ENCODE assay signal across 34 cellular contexts in the genomic region with DNA sequence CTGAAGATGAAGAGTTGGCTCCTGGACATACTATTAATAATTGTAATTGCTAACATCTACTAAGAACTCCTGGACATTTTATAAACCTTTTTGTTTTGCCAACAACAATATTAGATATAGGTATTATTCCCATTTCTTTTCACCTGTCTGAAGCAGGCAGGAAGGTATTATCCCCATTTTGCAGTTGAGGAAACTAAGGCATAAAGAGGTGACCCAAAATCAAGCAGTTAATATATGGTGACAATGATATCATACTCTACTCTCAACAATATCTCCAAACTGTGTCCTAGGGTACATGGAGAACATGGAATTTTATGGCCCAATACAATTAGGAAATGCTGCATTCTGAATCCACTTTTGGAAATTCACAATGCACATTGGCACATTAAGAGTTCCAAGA. TPM values are rescaled to one million over a fixed set of nuclear protein-coding genes. Genes with fewer than 3 reads are reported as not detected.
DNase-seq lines count a peak whose midpoint lies in the region; ATAC-seq, FAIRE-seq and TF ChIP-seq lines count a peak whose summit lies in the region.
"Had no signal": no experiment of that assay in that cellular context is flagged by ENCODE, and none has a peak within 500 bp of the region (broad histone marks: within the 10 kb centered on the region; RNA-seq: fewer than 3 reads in every experiment).

No MANE protein-coding gene starts in this region.

- H4K12ac ChIP-seq in trophoblast cell (ENCODE audit: low read depth, low read length) = no peak overlapping the region

- FAIRE-seq in K562 (lab: Jason Lieb, UNC) = no peak
- FAIRE-seq: GM12892, keratinocyte, urothelium cell line had no signal

- no peak overlapping the region for H3K4me3 Mint-ChIP-seq in T-helper 1 cell treated with Interleukin-12 subunit alpha and Interleukin-12 subunit beta and Interleukin-4 antibody, amounts not matched to agents 30 μg/mL and 1 μg/mL, for 36 hours
- H3K4me3 Mint-ChIP-seq: dendritic cell treated with granulocyte-macrophage colony-stimulating factor and Interleukin-4, amounts not matched to agents 40 ng/mL and 50 ng/mL, for 4 days had no signal

- peak overlapping the region; percentile 100 for H2AFZ ChIP-seq in HCT116 (ENCODE audit: low read depth, low read length, poor library complexity, severe bottlenecking)
- peak overlapping the region; percentile 89; the same call in 1 of the 2 replicates for H2AFZ ChIP-seq in K562 (ENCODE audit: low read depth, low read length)
- no peak overlapping the region for H2AFZ ChIP-seq in trophoblast cell (ENCODE audit: insufficient read depth, low read length, poor library complexity)

- H4K91ac ChIP-seq in trophoblast cell (ENCODE audit: low read depth, low read length) = no peak overlapping the region

- no peak overlapping the region for H2BK5ac ChIP-seq in trophoblast cell (ENCODE audit: low read depth, low read length, poor library complexity)

- H3K4me1 Mint-ChIP-seq in T-helper 1 cell treated with Interleukin-12 subunit alpha and Interleukin-12 subunit beta and Interleukin-4 antibody, amounts not matched to agents 30 μg/mL and 1 μg/mL, for 36 hours (ENCODE audit: low read depth) = peaks cover 34% of the 10 kb centered on the region

- POLR2A ChIA-PET in A673 (lab: Charles Lee; ENCODE audit: low non-redundant PET) = interaction anchor here (0.5 kb wide), 1 partner anchor 44 kb away, joined by 8 read pairs; no protein-coding TSS in a partner anchor
- POLR2A ChIA-PET in HCT116 (lab: Charles Lee) = no interaction called here
- POLR2A ChIA-PET in K562 (lab: Yijun Ruan, JAX) = interaction anchor here (1.3 to 3.3 kb wide), 3 partner anchors 10 to 17 kb away, joined by 3 to 12 read pairs (median 4); no protein-coding TSS in a partner anchor

- CTCF ChIA-PET in A673 (lab: Charles Lee) = no interaction called here
- CTCF ChIA-PET in HCT116 (lab: Charles Lee) = no interaction called here
- CTCF ChIA-PET in K562 (lab: Yijun Ruan, JAX; ENCODE audit: low intra/inter-chr PET ratio) = interaction anchor here (0.6 kb wide), 1 partner anchor 696 kb away, joined by 3 read pairs; no protein-coding TSS in a partner anchor

- H3K79me2 ChIP-seq in HCT116 (ENCODE audit: insufficient read depth, low read length) (no peaks in the 10 kb centered on the region), K562 (ENCODE audit: control insufficient read depth, insufficient read depth, low read length) (peaks cover 24% of the 10 kb centered on the region), trophoblast cell (ENCODE audit: control insufficient read depth, insufficient read depth, low read length, poor library complexity) (peaks cover 4% of the 10 kb centered on the region)

- H3K4me3 ChIP-seq in A673 (ENCODE audit: low read depth, low read length, poor library complexity, severe bottlenecking) (no peak overlapping the region), HCT116 (replicated peaks in 1 of 2; ENCODE audit: low read depth in 1 of 2, low read length in 2 of 2) (no peak overlapping the region), K562 (no peak overlapping the region), gastrocnemius medialis (no peak overlapping the region), MG63 (no peak overlapping the region), trophoblast cell (ENCODE audit: low read depth, low read length) (no peak overlapping the region)
- H3K4me3 ChIP-seq: prostate gland, right lobe of liver had no signal

- H3K36me3 ChIP-seq in A673 (ENCODE audit: insufficient read depth, low read length, poor library complexity, severe bottlenecking) (peaks cover 29% of the 10 kb centered on the region), HCT116 (ENCODE audit: control insufficient read depth in 1 of 2, insufficient read depth in 2 of 2, low read length in 2 of 2) (no peaks in the 10 kb centered on the region), K562 (ENCODE audit: control insufficient read depth, insufficient read depth, low read length) (no peaks in the 10 kb centered on the region), gastrocnemius medialis (no peaks in the 10 kb centered on the region), MG63 (no peaks in the 10 kb centered on the region), trophoblast cell (ENCODE audit: control insufficient read depth in 1 of 2, insufficient read depth in 2 of 2, low read length in 2 of 2) (no peaks in the 10 kb centered on the region)
- H3K36me3 ChIP-seq: esophagus muscularis mucosa, prostate gland, right lobe of liver, spleen, WERI-Rb-1 had no signal

- H3K27me3 ChIP-seq in A673 (replicated peaks; ENCODE audit: insufficient read depth, low read depth, low read length, poor library complexity) (no peaks in the 10 kb centered on the region), HCT116 (ENCODE audit: insufficient read depth, low read length) (no peaks in the 10 kb centered on the region), K562 (ENCODE audit: control insufficient read depth in 2 of 2, insufficient read depth in 2 of 2, low read length in 2 of 2) (no peaks in the 10 kb centered on the region), gastrocnemius medialis (no peaks in the 10 kb centered on the region), MG63 (no peaks in the 10 kb centered on the region), trophoblast cell (ENCODE audit: insufficient read depth, low read length) (no peaks in the 10 kb centered on the region)
- H3K27me3 ChIP-seq: esophagus muscularis mucosa, right lobe of liver, spleen had no signal

- no peak for TF ChIP-seq CTCF in A673 (conservative IDR thresholded peaks at IDR 0.05; ENCODE audit: low read depth, low read length)
- TF ChIP-seq CTCF in HCT116 (IDR thresholded peaks at IDR 0.05 in 2 of 3, conservative IDR thresholded peaks at IDR 0.05 in 1 of 3; ENCODE audit: borderline replicate concordance in 1 of 3, insufficient read depth in 1 of 3, low read depth in 2 of 3, low read length in 2 of 3) = no peak
- no peak for TF ChIP-seq CTCF in K562 (IDR thresholded peaks at IDR 0.05 in 2 of 3, conservative IDR thresholded peaks at IDR 0.05 in 1 of 3; ENCODE audit: insufficient read depth in 2 of 3, low read depth in 1 of 3, low read length in 3 of 3)
- no peak for TF ChIP-seq CTCF in gastrocnemius medialis (IDR thresholded peaks at IDR 0.05 in 4 of 5, conservative IDR thresholded peaks at IDR 0.05 in 1 of 5)

- H3K4me1 ChIP-seq in A673 (ENCODE audit: insufficient read depth, low read length, poor library complexity, severe bottlenecking) (peaks cover 39% of the 10 kb centered on the region), HCT116 (ENCODE audit: control insufficient read depth in 1 of 2, insufficient read depth in 2 of 2, low read length in 2 of 2) (peaks cover 7 to 20% of the 10 kb centered on the region in 2 experiments; a peak in 3 of 4 replicates), K562 (replicated peaks in 1 of 2; ENCODE audit: control insufficient read depth in 2 of 2, insufficient read depth in 2 of 2, low read length in 2 of 2) (peaks cover 14 to 21% of the 10 kb centered on the region in 2 experiments; a peak in 4 of 5 replicates), gastrocnemius medialis (no peaks in the 10 kb centered on the region), trophoblast cell (ENCODE audit: control insufficient read depth in 1 of 2, insufficient read depth in 2 of 2, low read length in 2 of 2) (no peaks in the 10 kb centered on the region)
- H3K4me1 ChIP-seq: prostate gland had no signal

- no peak overlapping the region for H2BK120ac ChIP-seq in trophoblast cell (ENCODE audit: insufficient read depth, low read length, poor library complexity)

- H3K27ac ChIP-seq in A673 (ENCODE audit: low read depth, low read length, poor library complexity, severe bottlenecking) (peak overlapping the region; percentile 95), HCT116 (ENCODE audit: low read depth, low read length) (no peak overlapping the region), K562 (ENCODE audit: extremely low read depth, low read depth, low read length) (no peak overlapping the region), gastrocnemius medialis (no peak overlapping the region), trophoblast cell (ENCODE audit: low read depth, low read length) (no peak overlapping the region)
- H3K27ac ChIP-seq: 22Rv1, prostate gland, WERI-Rb-1 had no signal

- intact Hi-C loops in A673 (cut with micrococcal nuclease; ENCODE audit: unreplicated experiment) (loop anchor here (5.0 kb wide), 1 partner anchor 36 kb away; no protein-coding TSS in a partner anchor), HCT116 (cut with micrococcal nuclease) (no loop called here), K562 (cut with micrococcal nuclease) (loop anchor here (5.0 kb wide), 1 partner anchor 46 kb away; no protein-coding TSS in a partner anchor), gastrocnemius medialis (cut with DNase I; ENCODE audit: low total_unique reads) (no loop called here)

- no peak overlapping the region for H4K8ac ChIP-seq in trophoblast cell (ENCODE audit: low read depth, low read length)

- RAD21 ChIA-PET in HCT116 (lab: Charles Lee; ENCODE audit: low non-redundant PET in 1 of 2, low total read pairs in 2 of 2, uncharacterized antibody in 2 of 2, unreplicated experiment in 2 of 2) = no interaction called here

- no peak overlapping the region for H3K18ac ChIP-seq in trophoblast cell (ENCODE audit: low read length)

- H2AK5ac ChIP-seq in trophoblast cell (ENCODE audit: low read length) = no peak overlapping the region

- no peaks in the 10 kb centered on the region for H3K9me2 ChIP-seq in HCT116 (ENCODE audit: insufficient read depth)

- H4K20me1 ChIP-seq in HCT116 (ENCODE audit: insufficient read depth) (no peaks in the 10 kb centered on the region), K562 (replicated peaks; ENCODE audit: control insufficient read depth, insufficient read depth, low read length) (no peaks in the 10 kb centered on the region)

- BruUV-seq in A673 (replicated peaks; lab: Mats Ljungman, UMichigan) (no TSS peak), HCT116 (replicated peaks; lab: Mats Ljungman, UMichigan) (no TSS peak), K562 (replicated peaks; lab: Mats Ljungman, UMichigan) (no TSS peak)

- in situ Hi-C loops in K562 (cut with MboI) = no loop called here
- in situ Hi-C loops in gastrocnemius medialis (cut with MboI; ENCODE audit: low sequenced_read_pairs in 4 of 4) = no loop called here

- peak overlapping the region; percentile 52 for H3K27ac Mint-ChIP-seq in T-helper 1 cell treated with Interleukin-12 subunit alpha and Interleukin-12 subunit beta and Interleukin-4 antibody, amounts not matched to agents 30 μg/mL and 1 μg/mL, for 36 hours

- no peak for TF ChIP-seq EP300 in K562 (IDR thresholded peaks at IDR 0.05; ENCODE audit: low read length)

- H3K9ac ChIP-seq in HCT116 (ENCODE audit: low read length) (no peak overlapping the region), K562 (ENCODE audit: insufficient read depth in 1 of 2, low read depth in 2 of 2, low read length in 2 of 2) (no peak overlapping the region), trophoblast cell (ENCODE audit: low read length) (no peak overlapping the region)

- H3K79me1 ChIP-seq in trophoblast cell (ENCODE audit: low read length) = peaks cover 5% of the 10 kb centered on the region

- H3K14ac ChIP-seq in trophoblast cell (ENCODE audit: low read length) = no peak overlapping the region

- H3K4me2 ChIP-seq in HCT116 (ENCODE audit: low read length) = no peak overlapping the region
- no peak overlapping the region for H3K4me2 ChIP-seq in K562 (ENCODE audit: insufficient read depth, low read length)
- H3K4me2 ChIP-seq in trophoblast cell (ENCODE audit: low read length) = no peak overlapping the region

- H3K4ac ChIP-seq in trophoblast cell (ENCODE audit: low read depth, low read length) = no peak overlapping the region

- TF ChIP-seq POLR2A in HCT116 (IDR thresholded peaks at IDR 0.05; ENCODE audit: borderline replicate concordance, extremely low read depth, insufficient read depth, insufficient read length) (no peak), K562 (conservative IDR thresholded peaks at IDR 0.05) (no peak), gastrocnemius medialis (IDR thresholded peaks at IDR 0.05) (no peak)

- no peak overlapping the region for H2BK12ac ChIP-seq in trophoblast cell (ENCODE audit: low read length)

- H3K9me1 ChIP-seq in K562 (ENCODE audit: control insufficient read depth, insufficient read depth, low read length) = no peaks in the 10 kb centered on the region

- ATAC-seq in HCT116 (no peak), K562 (no peak), gastrocnemius medialis (no peak)
- ATAC-seq: Panc1; SK-N-SH treated with all-trans-retinoic acid at 6 μM for 48 hours; stimulated activated naive CD8-positive, alpha-beta T cell treated with anti-CD3 and anti-CD28 coated beads, Interleukin-15, Interleukin-2, amounts not matched to agents 100 U/mL and 50 U/mL, for 24 hours had no signal

- H3K27me3 Mint-ChIP-seq in T-helper 1 cell treated with Interleukin-12 subunit alpha and Interleukin-12 subunit beta and Interleukin-4 antibody, amounts not matched to agents 30 μg/mL and 1 μg/mL, for 36 hours (ENCODE audit: low read depth) = no peaks in the 10 kb centered on the region
- H3K27me3 Mint-ChIP-seq: dendritic cell treated with granulocyte-macrophage colony-stimulating factor and Interleukin-4, amounts not matched to agents 40 ng/mL and 50 ng/mL, for 4 days had no signal

- no peak overlapping the region for H3K23ac ChIP-seq in trophoblast cell (ENCODE audit: low read length)

- H3K9me3 Mint-ChIP-seq in T-helper 1 cell treated with Interleukin-12 subunit alpha and Interleukin-12 subunit beta and Interleukin-4 antibody, amounts not matched to agents 30 μg/mL and 1 μg/mL, for 36 hours = no peaks in the 10 kb centered on the region
- H3K9me3 Mint-ChIP-seq: dendritic cell treated with granulocyte-macrophage colony-stimulating factor and Interleukin-4, amounts not matched to agents 40 ng/mL and 50 ng/mL, for 4 days had no signal

- DNase-seq in T-helper 1 cell = no peak
- DNase-seq in A673 (ENCODE audit: low spot score) = no peak
- no peak for DNase-seq in HCT116 (ENCODE audit: low read depth, low spot score)
- DNase-seq in K562 (ENCODE audit: extremely low read depth in 1 of 4, low spot score in 3 of 4) = no peak
- no peak for DNase-seq in gastrocnemius medialis
- no peak for DNase-seq in MG63
- no peak for DNase-seq in trophoblast cell
- DNase-seq: activated gamma-delta T cell; amniotic stem cell; DMS 273 treated with DMSO at 0.1 percent for 48 hours; foreskin fibroblast; HCEC 1CT; head of caudate nucleus; NCI-H146; NCI-H345; NCI-H69; nucleus accumbens; right lobe of liver; Right ventricle myocardium superior; spleen; stimulated activated CD4-positive, alpha-beta T cell treated with anti-CD3 and anti-CD28 coated beads, Interleukin-2, amount 100 ng/mL, for 24 hours; stimulated activated naive CD8-positive, alpha-beta T cell treated with anti-CD3 and anti-CD28 coated beads, Interleukin-15, Interleukin-2, amounts not matched to agents 100 U/mL and 50 U/mL, for 24 hours; T1000; WERI-Rb-1 had no signal

- H3K36me3 Mint-ChIP-seq in T-helper 1 cell treated with Interleukin-12 subunit alpha and Interleukin-12 subunit beta and Interleukin-4 antibody, amounts not matched to agents 30 μg/mL and 1 μg/mL, for 36 hours (ENCODE audit: low read depth) = peaks cover 15% of the 10 kb centered on the region

- TF ChIP-seq RAD21 in HCT116 (IDR thresholded peaks at IDR 0.05; ENCODE audit: low read depth) (no peak), K562 (CRISPR knock-in tag; conservative IDR thresholded peaks at IDR 0.05 in 1 of 2, IDR thresholded peaks at IDR 0.05 in 1 of 2) (no peak)

- H3K9me3 ChIP-seq in A673 (ENCODE audit: low read depth, low read length, poor library complexity, severe bottlenecking) = no peaks in the 10 kb centered on the region
- H3K9me3 ChIP-seq in HCT116 (ENCODE audit: control insufficient read depth in 1 of 2, insufficient read depth in 1 of 2, low read depth in 1 of 2, low read length in 2 of 2) = no peaks in the 10 kb centered on the region
- H3K9me3 ChIP-seq in K562 (replicated peaks; ENCODE audit: control insufficient read depth, insufficient read depth, low read depth, low read length) = no peaks in the 10 kb centered on the region
- H3K9me3 ChIP-seq in gastrocnemius medialis = no peaks in the 10 kb centered on the region
- no peaks in the 10 kb centered on the region for H3K9me3 ChIP-seq in MG63
- H3K9me3 ChIP-seq in trophoblast cell (ENCODE audit: insufficient read depth, low read depth, low read length) = no peaks in the 10 kb centered on the region
- H3K9me3 ChIP-seq: esophagus muscularis mucosa, prostate gland, right lobe of liver, spleen had no signal

RNA-seq across cellular contexts. Expression of gene NMI, which starts 1.8 kb away (rescaled TPM):
- total RNA-seq in A673 (2021) = 76.2 and 78.9 TPM in 2 replicates
- 3.4 TPM for total RNA-seq in HCT116 (2021; ENCODE audit: unreplicated experiment)
- 2.2 and 3.2 TPM in 2 replicates for polyA plus RNA-seq in HCT116 (2012)
- 3.5 and 10.2 TPM in 2 replicates for total RNA-seq in K562 (2011; cell fraction: chromatin; rRNA removed; ENCODE audit: low replicate concordance)
- total RNA-seq in K562 (2011; cell fraction: nucleolus; rRNA removed) = 1.8 and 2.4 TPM in 2 replicates
- 5.3 and 8.5 TPM in 2 replicates for total RNA-seq in K562 (2011; cell fraction: nucleoplasm; rRNA removed)
- total RNA-seq in K562 (2014; rRNA removed) = 21.9 and 23.5 TPM in 2 replicates
- 20.3 and 23.6 TPM in 2 replicates for total RNA-seq in K562 (2014; rRNA removed; fragmentation: Illumina TruSeq; extraction: Trizol)
- total RNA-seq in K562 (2015; rRNA removed; fragmentation: Illumina TruSeq; extraction: Trizol) = 25.0 and 31.1 TPM in 2 replicates
- total RNA-seq in K562 (2021) = 23.3 and 25.0 TPM in 2 replicates
- polyA plus RNA-seq in K562 (2011; rRNA removed) = 13.6 and 17.4 TPM in 2 replicates
- polyA plus RNA-seq in K562 (2011; cell fraction: cytosol; rRNA removed) = 2.3 and 5.3 TPM in 2 replicates
- polyA plus RNA-seq in K562 (2011; cell fraction: nucleus; rRNA removed) = 2.6 and 4.1 TPM in 2 replicates
- polyA plus RNA-seq in K562 (2012) = 49.3 and 55.1 TPM in 2 replicates
- polyA plus RNA-seq in K562 (2014; fragmentation: Illumina TruSeq; extraction: Trizol) = 34.0 and 39.5 TPM in 2 replicates
- polyA plus RNA-seq in K562 (2014; fragmentation: Nextera tagmentation; extraction: Ambion mirVana) = 10 to 100 TPM; 29.7 to 36.4 TPM
- 35.7 and 39.0 TPM in 2 replicates for polyA plus RNA-seq in K562 (2014; rRNA removed)
- polyA minus RNA-seq in K562 (2011; rRNA and poly(A)+ RNA removed) = 11.9 and 15.3 TPM in 2 replicates
- polyA minus RNA-seq in K562 (2011; cell fraction: cytosol; rRNA and poly(A)+ RNA removed) = 4.5 and 7.8 TPM in 2 replicates
- polyA minus RNA-seq in K562 (2011; cell fraction: nucleus; rRNA and poly(A)+ RNA removed) = 3.0 and 4.9 TPM in 2 replicates
- 1 to 10 TPM in 2 of 4 donors, under 1 TPM in 2; 0.62 to 4.6 (median 1.4) TPM for total RNA-seq in gastrocnemius medialis
- 8.6 and 11.8 TPM in 2 replicates for total RNA-seq in MG63 (2014; rRNA removed; shearing (Covaris generic); ENCODE audit: low replicate concordance)
- polyA plus RNA-seq in trophoblast cell (2013) = 3.6 and 4.0 TPM in 2 replicates

RNA-seq across cellular contexts. Expression of gene RBM43, which starts 29.6 kb away (rescaled TPM):
- total RNA-seq in A673 (2021) (4.0 and 4.9 TPM in 2 replicates), HCT116 (2021; ENCODE audit: unreplicated experiment) (3.3 TPM), K562 (2014; rRNA removed) (2.3 and 2.6 TPM in 2 replicates), K562 (2014; rRNA removed; fragmentation: Illumina TruSeq; extraction: Trizol) (4.1 and 4.7 TPM in 2 replicates), K562 (2015; rRNA removed; fragmentation: Illumina TruSeq; extraction: Trizol) (2.9 and 3.4 TPM in 2 replicates), K562 (2021) (4.7 and 5.1 TPM in 2 replicates), gastrocnemius medialis (1 to 10 TPM in 1 of 4 donors, under 1 TPM in 3; 0.51 to 1.9 (median 0.92) TPM)
- polyA plus RNA-seq in HCT116 (2012) = 0.97 and 1.3 TPM in 2 replicates
- total RNA-seq in K562 (2011; cell fraction: chromatin; rRNA removed; ENCODE audit: low replicate concordance) = 3.7 and 6.6 TPM in 2 replicates
- total RNA-seq in K562 (2011; cell fraction: nucleolus; rRNA removed) = 6.1 and 8.0 TPM in 2 replicates
- total RNA-seq in K562 (2011; cell fraction: nucleoplasm; rRNA removed) = 6.0 and 10.2 TPM in 2 replicates
- polyA plus RNA-seq in K562 (2011; rRNA removed) (4.9 and 6.4 TPM in 2 replicates), K562 (2014; fragmentation: Illumina TruSeq; extraction: Trizol) (6.7 and 6.9 TPM in 2 replicates), K562 (2014; fragmentation: Nextera tagmentation; extraction: Ambion mirVana) (1 to 10 TPM; 1.3 to 1.6 TPM), K562 (2014; rRNA removed) (3.8 and 4.7 TPM in 2 replicates)
- polyA plus RNA-seq in K562 (2011; cell fraction: cytosol; rRNA removed) = 1.9 and 3.4 TPM in 2 replicates
- 3.5 and 6.2 TPM in 2 replicates for polyA plus RNA-seq in K562 (2011; cell fraction: nucleus; rRNA removed)
- 3.7 and 5.1 TPM in 2 replicates for polyA plus RNA-seq in K562 (2012)
- polyA minus RNA-seq in K562 (2011; rRNA and poly(A)+ RNA removed) = 5.7 and 8.2 TPM in 2 replicates
- 2.2 and 3.2 TPM in 2 replicates for polyA minus RNA-seq in K562 (2011; cell fraction: cytosol; rRNA and poly(A)+ RNA removed)
- 4.2 and 7.4 TPM in 2 replicates for polyA minus RNA-seq in K562 (2011; cell fraction: nucleus; rRNA and poly(A)+ RNA removed)
- 1.9 and 3.8 TPM in 2 replicates for total RNA-seq in MG63 (2014; rRNA removed; shearing (Covaris generic); ENCODE audit: low replicate concordance)
- polyA plus RNA-seq in trophoblast cell (2013) = 0.83 and 1.0 TPM in 2 replicates

Comparison
In these comparisons a context has a peak if more than half of its experiments do, and no peak if none do; other contexts are left out.
1. intact Hi-C loops: an anchor here in A673 (5.0 kb wide) and K562 (5.0 kb wide); none called in HCT116 and gastrocnemius medialis.